In the genomic region with DNA sequence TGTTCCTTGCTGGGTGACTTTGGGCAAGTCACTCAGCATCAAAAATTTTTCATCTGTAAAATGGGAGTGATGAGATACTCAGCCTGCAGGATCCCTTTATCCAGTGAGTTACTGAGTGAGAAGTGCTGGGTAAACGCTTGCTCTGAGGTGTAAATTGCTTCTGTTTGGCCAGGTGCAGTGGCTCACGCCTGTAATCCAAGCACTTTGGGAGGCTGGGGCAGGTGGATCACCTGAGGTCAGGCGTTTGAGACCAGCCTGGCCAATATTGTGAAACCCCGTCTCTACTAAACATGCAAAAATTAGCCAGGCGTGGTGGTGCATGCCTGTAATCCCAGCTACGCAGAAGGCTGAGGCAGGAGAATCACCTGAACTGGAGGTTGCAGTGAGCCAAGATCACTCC, we compare ENCODE assay signal across 7 cellular contexts.
DNase-seq lines count a peak whose midpoint lies in the region; ATAC-seq and TF ChIP-seq lines count a peak whose summit lies in the region.
"Not testable (repeated sequence)": the region's sequence is repeated elsewhere in the genome, so short reads cannot be mapped to it uniquely, and the experiment has no call there.

No MANE protein-coding gene starts in this region.

- H4K20me1 ChIP-seq in BLaER1 treated with 17β-estradiol and CSF1 and Interleukin-3, amounts not matched to agents 10 nM and 100 nM: peaks cover 75 to 99% (median 97%) of the 10 kb centered on the region in 11 experiments
- H4K20me1 ChIP-seq in OCI-LY3 (ENCODE audit: insufficient read depth, low read length): peaks cover 15% of the 10 kb centered on the region; the same call in 1 of the 2 replicates

- 37 to 57% methylated on average over 5 to 6 of the region's 6 CpGs for WGBS in body of pancreas, 2 donors
- 63 to 82% methylated on average over 6 of the region's 6 CpGs for WGBS in sigmoid colon, 2 donors

- H3K4me3 ChIP-seq in BLaER1 treated with 17β-estradiol and CSF1 and Interleukin-3, amounts not matched to agents 10 nM and 100 nM; HUES48 (ENCODE audit: low read depth, low read length); OCI-LY3 (ENCODE audit: low read length); body of pancreas; sigmoid colon: not testable (repeated sequence)

- DNase-seq in activated B cell treated with CpG ODN at 0.5 μM for 24 hours; memory B cell (ENCODE audit: low spot score in 2 of 2): not testable (repeated sequence)
- peak in 1 of 4 donors; percentile 51 for DNase-seq in body of pancreas
- peak; percentile 17 for DNase-seq in sigmoid colon

- not testable (repeated sequence) for H3K27me3 ChIP-seq in BLaER1 treated with 17β-estradiol and CSF1 and Interleukin-3, amounts not matched to agents 10 nM and 100 nM; HUES48 (ENCODE audit: control insufficient read depth, insufficient read depth, low read length); OCI-LY3 (ENCODE audit: low read depth, low read length); body of pancreas; sigmoid colon

- peaks cover 85 to 98% (median 93%) of the 10 kb centered on the region in 10 experiments for H3K4me1 ChIP-seq in BLaER1 treated with 17β-estradiol and CSF1 and Interleukin-3, amounts not matched to agents 10 nM and 100 nM
- H3K4me1 ChIP-seq in HUES48 (ENCODE audit: control insufficient read depth, insufficient read depth, low read length): peaks cover 37% of the 10 kb centered on the region
- H3K4me1 ChIP-seq in OCI-LY3 (ENCODE audit: low read length): peaks cover 21% of the 10 kb centered on the region
- H3K4me1 ChIP-seq in body of pancreas: peaks cover 42% of the 10 kb centered on the region
- peaks cover 0 to 34% (median 24%) of the 10 kb centered on the region in 4 donors for H3K4me1 ChIP-seq in sigmoid colon

- CTCF ChIA-PET in activated B cell treated with CpG ODN at 0.5 μM for 24 hours (lab: Charles Lee): not testable (repeated sequence)

- TF ChIP-seq POLR2A in body of pancreas (IDR thresholded peaks at IDR 0.05); sigmoid colon (IDR thresholded peaks at IDR 0.05): not testable (repeated sequence)

- not testable (repeated sequence) for H3K27me3 Mint-ChIP-seq in activated B cell treated with CpG ODN at 0.5 μM for 24 hours, memory B cell

- peaks cover 86% of the 10 kb centered on the region for H3K4me1 Mint-ChIP-seq in activated B cell treated with CpG ODN at 0.5 μM for 24 hours
- peaks cover 48% of the 10 kb centered on the region for H3K4me1 Mint-ChIP-seq in memory B cell

- H3K36me3 ChIP-seq in BLaER1 treated with 17β-estradiol and CSF1 and Interleukin-3, amounts not matched to agents 10 nM and 100 nM: peaks cover 0 to 61% (median 43%) of the 10 kb centered on the region in 11 experiments; a peak in 19 of 22 replicates
- not testable (repeated sequence) for H3K36me3 ChIP-seq in HUES48 (ENCODE audit: control insufficient read depth, insufficient read depth, low read length); OCI-LY3 (replicated peaks; ENCODE audit: low read depth, low read length); body of pancreas (replicated peaks in 1 of 2; ENCODE audit: insufficient read depth in 1 of 2, low read depth in 2 of 2); sigmoid colon

- H3K9me3 ChIP-seq in BLaER1 treated with 17β-estradiol and CSF1 and Interleukin-3, amounts not matched to agents 10 nM and 100 nM (replicated peaks in 1 of 11): peaks cover 0 to 15% (median 7%) of the 10 kb centered on the region in 11 experiments; a peak in 8 of 22 replicates
- not testable (repeated sequence) for H3K9me3 ChIP-seq in HUES48 (ENCODE audit: control insufficient read depth, insufficient read depth, low read length); OCI-LY3 (ENCODE audit: insufficient read depth, low read length); body of pancreas; sigmoid colon

- H3K79me2 ChIP-seq in OCI-LY3 (ENCODE audit: low read length): not testable (repeated sequence)

- not testable (repeated sequence) for H3K27ac ChIP-seq in BLaER1 treated with 17β-estradiol and CSF1 and Interleukin-3, amounts not matched to agents 10 nM and 100 nM; OCI-LY3 (ENCODE audit: low read length); sigmoid colon
- peak overlapping the region; percentile 67 for H3K27ac ChIP-seq in HUES48 (ENCODE audit: low read depth, low read length)
- peak overlapping the region in 3 of 4 donors; percentile 28 to 52 (median 31) for H3K27ac ChIP-seq in body of pancreas

- H2AFZ ChIP-seq in OCI-LY3 (ENCODE audit: low read depth, low read length): not testable (repeated sequence)

- TF ChIP-seq EP300 in sigmoid colon (IDR thresholded peaks at IDR 0.05): not testable (repeated sequence)

- H3K9me3 Mint-ChIP-seq in activated B cell treated with CpG ODN at 0.5 μM for 24 hours, memory B cell: not testable (repeated sequence)

- intact Hi-C loops in activated B cell treated with CpG ODN at 0.5 μM for 24 hours (cut with micrococcal nuclease); body of pancreas (cut with DNase I); sigmoid colon (cut with DNase I): not testable (repeated sequence)

- H3K27ac Mint-ChIP-seq in activated B cell treated with CpG ODN at 0.5 μM for 24 hours: peak overlapping the region; percentile 36
- peak overlapping the region; percentile 79 for H3K27ac Mint-ChIP-seq in memory B cell

- not testable (repeated sequence) for ATAC-seq in activated B cell treated with CpG ODN at 0.5 μM for 24 hours (ENCODE audit: low read depth); body of pancreas; memory B cell (ENCODE audit: low read depth)

- H3K36me3 Mint-ChIP-seq in activated B cell treated with CpG ODN at 0.5 μM for 24 hours (ENCODE audit: low read depth): peaks cover 38% of the 10 kb centered on the region
- H3K36me3 Mint-ChIP-seq in memory B cell: peaks cover 13% of the 10 kb centered on the region

- peak overlapping the region in 1 of 11 experiments; percentile 35; a peak in 1 of 22 replicates for H3K9ac ChIP-seq in BLaER1 treated with 17β-estradiol and CSF1 and Interleukin-3, amounts not matched to agents 10 nM and 100 nM
- not testable (repeated sequence) for H3K9ac ChIP-seq in HUES48 (ENCODE audit: low read depth, low read length); OCI-LY3 (ENCODE audit: low read length)

- POLR2A ChIA-PET in activated B cell treated with CpG ODN at 0.5 μM for 24 hours (lab: Charles Lee): interaction anchor here (0.6 kb wide), 1 partner anchor 52 kb away, joined by 7 read pairs; no protein-coding TSS in a partner anchor

- H3K4me3 Mint-ChIP-seq in activated B cell treated with CpG ODN at 0.5 μM for 24 hours: peak overlapping the region; percentile 13
- not testable (repeated sequence) for H3K4me3 Mint-ChIP-seq in memory B cell

- peak overlapping the region in 10 of 11 experiments; percentile 32 to 81 (median 66); a peak in 17 of 22 replicates for H3K4me2 ChIP-seq in BLaER1 treated with 17β-estradiol and CSF1 and Interleukin-3, amounts not matched to agents 10 nM and 100 nM
- H3K4me2 ChIP-seq in OCI-LY3 (ENCODE audit: low read length): peak overlapping the region; percentile 10; the same call in 1 of the 2 replicates

- not testable (repeated sequence) for TF ChIP-seq CTCF in OCI-LY3 (IDR thresholded peaks at IDR 0.05; ENCODE audit: low read depth, low read length); activated B cell treated with CpG ODN at 0.5 μM for 24 hours (IDR thresholded peaks at IDR 0.05); body of pancreas (IDR thresholded peaks at IDR 0.05); sigmoid colon (IDR thresholded peaks at IDR 0.05)
